1 cellular context compared by ENCODE assay signal in genomic region chr17:77076046-77076882, GRCh38.
TF ChIP-seq lines count a peak whose summit lies in the region.

No MANE protein-coding gene starts in this region.

TF ChIP-seq in HEK293, 187 proteins besides CTCF, POLR2A, EP300 and RAD21 (continued from another document):
- TF ChIP-seq SCRT2 (tag by site-specific recombination; IDR thresholded peaks at IDR 0.05): no peak
- no peak for TF ChIP-seq ZSCAN4 (tag by site-specific recombination; IDR thresholded peaks at IDR 0.05)
- TF ChIP-seq YY2 (tag by site-specific recombination; IDR thresholded peaks at IDR 0.05): peak; percentile 38; the same call in 1 of the 2 replicates
- TF ChIP-seq GLIS2 (tag by site-specific recombination; IDR thresholded peaks at IDR 0.05): no peak
- peak; percentile 84 for TF ChIP-seq ZNF133 (tag by site-specific recombination; IDR thresholded peaks at IDR 0.05)
- no peak for TF ChIP-seq MZF1 (tag by site-specific recombination; IDR thresholded peaks at IDR 0.05; ENCODE audit: borderline replicate concordance)
- no peak for TF ChIP-seq ZNF155 (tag by site-specific recombination; IDR thresholded peaks at IDR 0.05)
- TF ChIP-seq REPIN1 (tag by site-specific recombination; IDR thresholded peaks at IDR 0.05; ENCODE audit: low read depth): no peak
- TF ChIP-seq ZNF561 (tag by site-specific recombination; IDR thresholded peaks at IDR 0.05; ENCODE audit: borderline replicate concordance): 0 out of 2 replicates have a peak, but pooled peaks have one; percentile 43
- peak; percentile 65 for TF ChIP-seq ZIC2 (tag by site-specific recombination; IDR thresholded peaks at IDR 0.05)
- TF ChIP-seq KLF7 (tag by site-specific recombination; IDR thresholded peaks at IDR 0.05; ENCODE audit: borderline replicate concordance): no peak
- peak; percentile 43 for TF ChIP-seq ZBTB20 (tag by site-specific recombination; IDR thresholded peaks at IDR 0.05)
- peak; percentile 51; the same call in 1 of the 2 replicates for TF ChIP-seq ZNF660 (tag by site-specific recombination; IDR thresholded peaks at IDR 0.05)
- TF ChIP-seq ZNF121 (tag by site-specific recombination; IDR thresholded peaks at IDR 0.05): no peak
- TF ChIP-seq ZBTB17 (tag by site-specific recombination; IDR thresholded peaks at IDR 0.05): peak; percentile 84; the same call in 1 of the 2 replicates
- TF ChIP-seq ZNF843 (tag by site-specific recombination; IDR thresholded peaks at IDR 0.05): no peak
- no peak for TF ChIP-seq ZNF530 (tag by site-specific recombination; IDR thresholded peaks at IDR 0.05; ENCODE audit: low read depth)
- TF ChIP-seq ZNF707 (tag by site-specific recombination; IDR thresholded peaks at IDR 0.05): no peak
- no peak for TF ChIP-seq ZNF548 (tag by site-specific recombination; IDR thresholded peaks at IDR 0.05)
- no peak for TF ChIP-seq ZNF670 (tag by site-specific recombination; IDR thresholded peaks at IDR 0.05; ENCODE audit: low read depth)
- peak; percentile 90 for TF ChIP-seq ZNF341 (tag by site-specific recombination; IDR thresholded peaks at IDR 0.05; ENCODE audit: low read depth)
- no peak for TF ChIP-seq ZNF514 (tag by site-specific recombination; IDR thresholded peaks at IDR 0.05)
- TF ChIP-seq ZNF518A (tag by site-specific recombination; conservative IDR thresholded peaks at IDR 0.05; ENCODE audit: low read depth): peak; percentile 63
- peak; percentile 61; the same call in 1 of the 2 replicates for TF ChIP-seq OSR2 (tag by site-specific recombination; IDR thresholded peaks at IDR 0.05)
- TF ChIP-seq ZNF223 (tag by site-specific recombination; IDR thresholded peaks at IDR 0.05): no peak
- TF ChIP-seq TRIM28 (IDR thresholded peaks at IDR 0.05; ENCODE audit: borderline replicate concordance, low read length): peak; percentile 47; the same call in 1 of the 2 replicates
- peak; percentile 60; the same call in 1 of the 2 replicates for TF ChIP-seq YY1 (tag by site-specific recombination; IDR thresholded peaks at IDR 0.05)
- no peak for TF ChIP-seq ZNF76 (tag by site-specific recombination; IDR thresholded peaks at IDR 0.05; ENCODE audit: borderline replicate concordance, low read depth)
- no peak for TF ChIP-seq ZNF549 (tag by site-specific recombination; IDR thresholded peaks at IDR 0.05)
- TF ChIP-seq GLIS1 (tag by site-specific recombination; IDR thresholded peaks at IDR 0.05): peak; percentile 80
- TF ChIP-seq ZNF335 (tag by site-specific recombination; conservative IDR thresholded peaks at IDR 0.05): peak; percentile 62
- no peak for TF ChIP-seq ZNF544 (tag by site-specific recombination; IDR thresholded peaks at IDR 0.05)
- TF ChIP-seq SETDB1 (IDR thresholded peaks at IDR 0.05; ENCODE audit: insufficient read length, low read length): no peak
- TF ChIP-seq ZNF211 (tag by site-specific recombination; IDR thresholded peaks at IDR 0.05; ENCODE audit: low read depth): no peak
